In the genomic region with DNA sequence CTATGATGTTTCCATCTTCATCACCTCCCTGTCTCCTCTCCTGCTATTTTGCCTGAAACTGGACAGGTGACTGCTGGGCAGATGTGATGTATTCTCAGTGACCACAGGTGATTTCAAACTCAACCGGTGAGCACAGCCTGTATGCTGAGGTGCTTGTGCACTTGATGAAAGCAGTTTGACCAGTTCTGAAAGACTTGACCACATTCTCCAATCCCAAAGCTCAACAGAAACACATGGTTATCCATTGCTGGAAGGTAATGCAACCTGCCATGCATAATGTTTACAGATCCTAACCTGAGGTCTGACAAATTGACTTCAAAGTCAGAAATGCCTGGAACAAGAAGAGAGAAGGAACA, we compare ENCODE assay signal across 18 cellular contexts.
DNase-seq lines count a peak whose midpoint lies in the region; ATAC-seq and TF ChIP-seq lines count a peak whose summit lies in the region.
"Had no signal": no experiment of that assay in that cellular context is flagged by ENCODE, and none has a peak within 500 bp of the region (broad histone marks: within the 10 kb centered on the region; RNA-seq: fewer than 3 reads in every experiment).

No MANE protein-coding gene starts in this region.

- TF ChIP-seq CTCF in MCF 10A (IDR thresholded peaks at IDR 0.05; ENCODE audit: unreplicated experiment) = no peak
- TF ChIP-seq CTCF in upper lobe of right lung (IDR thresholded peaks at IDR 0.05) = no peak

- POLR2A ChIA-PET in MCF 10A (lab: Yijun Ruan, JAX) = interaction anchor here (0.8 kb wide), 1 partner anchor 292 kb away, joined by 4 read pairs; no protein-coding TSS in a partner anchor

- intact Hi-C loops in MCF 10A (cut with micrococcal nuclease) = no loop called here
- intact Hi-C loops in upper lobe of right lung (cut with DNase I) = no loop called here

- no TSS peak for BruUV-seq in MCF 10A (replicated peaks; lab: Mats Ljungman, UMichigan)

- peaks cover 26% of the 10 kb centered on the region for H3K27me3 Mint-ChIP-seq in MCF 10A (ENCODE audit: insufficient read depth, unreplicated experiment)

- H3K4me1 Mint-ChIP-seq in MCF 10A (ENCODE audit: insufficient read depth, unreplicated experiment) = no peaks in the 10 kb centered on the region

- DNase-seq in T47D (ENCODE audit: low read depth in 1 of 2, low spot score in 1 of 2) = peak; percentile 26 to 85
- no peak for DNase-seq in MCF 10A (ENCODE audit: unreplicated experiment)
- peak; percentile 10 for DNase-seq in kidney tubule cell (ENCODE audit: low spot score)
- no peak for DNase-seq in upper lobe of right lung
- no peak for DNase-seq in NCI-H2227 (lab: John Stamatoyannopoulos, UW; ENCODE audit: unreplicated experiment)
- no peak for DNase-seq in KBM-7
- DNase-seq in NCI-H1048 (lab: John Stamatoyannopoulos, UW) = no peak
- DNase-seq: C1 segment of cervical spinal cord, DMS153, MM.1S, NCI-H1930, NCI-H345, NCI-H748 treated with DMSO at 0.1 percent for 48 hours, Right ventricle myocardium superior had no signal

- H3K27ac ChIP-seq in angular gyrus (ENCODE audit: low read depth, low read length) (peak overlapping the region; percentile 22), upper lobe of right lung (no peak overlapping the region)
- H3K27ac ChIP-seq: HL-60, KMS-11 had no signal

- H3K36me3 Mint-ChIP-seq in MCF 10A (ENCODE audit: insufficient read depth, unreplicated experiment) = no peaks in the 10 kb centered on the region

- H3K9me3 Mint-ChIP-seq in MCF 10A (ENCODE audit: unreplicated experiment) = no peaks in the 10 kb centered on the region

- peak; percentile 73 for ATAC-seq in upper lobe of right lung
- ATAC-seq: Panc1 had no signal

- CTCF ChIA-PET in MCF 10A (lab: Yijun Ruan, JAX) = interaction anchor here (1.2 to 2.0 kb wide), 3 partner anchors 11 to 18 kb away, joined by 3 to 16 read pairs (median 4); no protein-coding TSS in a partner anchor

- no peak overlapping the region for H3K4me3 Mint-ChIP-seq in MCF 10A (ENCODE audit: unreplicated experiment)

- H3K27ac Mint-ChIP-seq in MCF 10A (ENCODE audit: low read depth, unreplicated experiment) = no peak overlapping the region

- H3K4me3 ChIP-seq in upper lobe of right lung = no peak overlapping the region

- no peaks in the 10 kb centered on the region for H3K36me3 ChIP-seq in upper lobe of right lung

- in situ Hi-C loops in T47D (cut with HindIII; ENCODE audit: low pct_unique_long_range_greater_than_20kb, low sequenced_read_pairs) (no loop called here), KBM-7 (cut with MboI; ENCODE audit: low pct_unique_long_range_greater_than_20kb, low sequenced_read_pairs) (no loop called here)

- H3K4me1 ChIP-seq in upper lobe of right lung = no peaks in the 10 kb centered on the region

- peaks cover 4% of the 10 kb centered on the region for H3K27me3 ChIP-seq in upper lobe of right lung

- H3K9me3 ChIP-seq in upper lobe of right lung = no peaks in the 10 kb centered on the region

Comparison
In these comparisons a context has a peak if more than half of its experiments do, and no peak if none do; other contexts are left out.
1. DNase-seq: peak in T47D (2 of 2) and kidney tubule cell (single experiment); none in MCF 10A (single experiment), upper lobe of right lung (single experiment), NCI-H2227 (single experiment), KBM-7 (single experiment) and NCI-H1048 (single experiment).